ENCODE assay signal across 6 cellular contexts in genomic region chr4:34854451-34854850, GRCh38.
"Had no signal": no experiment of that assay in that cellular context is flagged by ENCODE, and none has a peak within 500 bp of the region (broad histone marks: within the 10 kb centered on the region; RNA-seq: fewer than 3 reads in every experiment).

No MANE protein-coding gene starts in this region.

- H3K9me3 Mint-ChIP-seq: GM23338, H9 had no signal

- H3K27ac Mint-ChIP-seq: GM23338 had no signal

- H3K4me3 ChIP-seq: GM23338 had no signal

- ATAC-seq: GM23338, HepG2 had no signal

- H3K4me1 Mint-ChIP-seq: GM23338, H9 had no signal

- H3K4me3 Mint-ChIP-seq: GM23338, H9 had no signal

- H3K27ac ChIP-seq: HL-60 had no signal

- DNase-seq: H9, HCEC 1CT, IMR-90 had no signal
